ENCODE assay signal across 10 cellular contexts in genomic region chr1:43143441-43143888, GRCh38. TPM values are rescaled to one million over a fixed set of nuclear protein-coding genes. Genes with fewer than 3 reads are reported as not detected.
DNase-seq lines count a peak whose midpoint lies in the region; TF ChIP-seq lines count a peak whose summit lies in the region.
"Had no signal": no experiment of that assay in that cellular context is flagged by ENCODE, and none has a peak within 500 bp of the region (broad histone marks: within the 10 kb centered on the region; RNA-seq: fewer than 3 reads in every experiment).

No MANE protein-coding gene starts in this region.

- no peak for TF ChIP-seq EP300 in suprapubic skin (IDR thresholded peaks at IDR 0.05)

- 58% methylated on average over 7 of the region's 7 CpGs for WGBS in suprapubic skin

- intact Hi-C loops in left ventricle myocardium inferior (cut with micrococcal nuclease): no loop called here

- TF ChIP-seq CTCF in AG04449 (IDR thresholded peaks at IDR 0.05; ENCODE audit: insufficient read depth, low read length, missing control alignments) (peak; percentile 0), fibroblast of pulmonary artery (IDR thresholded peaks at IDR 0.05; ENCODE audit: low read length, missing control alignments) (peak; percentile 28), left ventricle myocardium inferior (IDR thresholded peaks at IDR 0.05; ENCODE audit: borderline replicate concordance) (no peak), suprapubic skin (IDR thresholded peaks at IDR 0.05) (no peak)

- CTCF ChIA-PET in AG04449 (lab: Yijun Ruan, JAX): no interaction called here

- in situ Hi-C loops in G401 (cut with HindIII; ENCODE audit: low sequenced_read_pairs): no loop called here

- no peaks in the 10 kb centered on the region for H3K36me3 ChIP-seq in left ventricle myocardium inferior
- H3K36me3 ChIP-seq in suprapubic skin: no peaks in the 10 kb centered on the region

- H3K9me3 ChIP-seq in left ventricle myocardium inferior (replicated peaks) (peaks cover 20% of the 10 kb centered on the region), suprapubic skin (no peaks in the 10 kb centered on the region)

- TF ChIP-seq POLR2A in suprapubic skin (IDR thresholded peaks at IDR 0.05): no peak

- H3K4me1 ChIP-seq in left ventricle myocardium inferior (peaks cover 15% of the 10 kb centered on the region), suprapubic skin (peaks cover 12% of the 10 kb centered on the region)
- H3K4me1 ChIP-seq: parathyroid adenoma had no signal

- DNase-seq in AG04449 (ENCODE audit: low read depth, low spot score) (no peak), G401 (ENCODE audit: low spot score) (peak; percentile 17), NCI-H460 (ENCODE audit: extremely low read depth, low read depth) (peak; percentile 31), fibroblast of pulmonary artery (ENCODE audit: low read depth) (no peak), NCI-H1092 treated with DMSO at 0.1 percent for 48 hours (lab: John Stamatoyannopoulos, UW) (no peak), NCI-H524 treated with DMSO at 0.1 percent for 48 hours (lab: John Stamatoyannopoulos, UW) (no peak), left ventricle myocardium inferior (no peak), suprapubic skin (ENCODE audit: low spot score in 2 of 2) (no peak)

- H3K27me3 ChIP-seq in left ventricle myocardium inferior (ENCODE audit: low read depth): peaks cover 29% of the 10 kb centered on the region
- H3K27me3 ChIP-seq in suprapubic skin: peaks cover 14% of the 10 kb centered on the region

- H3K4me3 ChIP-seq in AG04449 (ENCODE audit: low read depth, low read length) (no peak overlapping the region), fibroblast of pulmonary artery (replicated peaks; ENCODE audit: low read depth, low read length) (no peak overlapping the region), left ventricle myocardium inferior (no peak overlapping the region), suprapubic skin (no peak overlapping the region)

- POLR2A ChIA-PET in AG04449 (lab: Yijun Ruan, JAX): no interaction called here

- no peak overlapping the region for H3K27ac ChIP-seq in left ventricle myocardium inferior (replicated peaks)
- no peak overlapping the region for H3K27ac ChIP-seq in suprapubic skin
- H3K27ac ChIP-seq: parathyroid adenoma had no signal

RNA-seq across cellular contexts. Expression of gene EBNA1BP2, which starts 28.6 kb away (rescaled TPM):
- total RNA-seq in G401 (2014; rRNA removed; shearing (Covaris generic)): 300 and 331 TPM in 2 replicates
- 152 and 154 TPM in 2 replicates for total RNA-seq in NCI-H460 (2014; rRNA removed; shearing (Covaris generic))
- 225 and 257 TPM in 2 replicates for polyA plus RNA-seq in NCI-H460 (2014; cell fraction: nucleus; rRNA removed)
- total RNA-seq in left ventricle myocardium inferior (29.8 TPM), suprapubic skin (10 to 100 TPM; 34.7 to 67.0 (median 56.4) TPM)

RNA-seq across cellular contexts. Expression of gene CFAP57, which starts 28.7 kb away (rescaled TPM):
- 1.1 and 4.1 TPM in 2 replicates for total RNA-seq in G401 (2014; rRNA removed; shearing (Covaris generic))
- 0.46 and 0.69 TPM in 2 replicates for total RNA-seq in NCI-H460 (2014; rRNA removed; shearing (Covaris generic))
- polyA plus RNA-seq in NCI-H460 (2014; cell fraction: nucleus; rRNA removed): 0.15 TPM in 1 of 2 replicates, not detected in the other
- total RNA-seq in left ventricle myocardium inferior (not detected), suprapubic skin (under 1 TPM in 3 of 4 donors, not detected in 1; 0.10 to 0.81 (median 0.11) TPM)
- total RNA-seq: T-helper 2 cell treated with Interferon-gamma antibody and Interleukin-4, amounts not matched to agents 100 ng/mL and 5 ng/mL, for 36 hours had no signal

Comparison
In these comparisons a context has a peak if more than half of its experiments do, and no peak if none do; other contexts are left out.
1. DNase-seq: peak in G401 (single experiment) and NCI-H460 (single experiment); none in AG04449 (single experiment), fibroblast of pulmonary artery (single experiment), NCI-H1092 treated with DMSO at 0.1 percent for 48 hours (single experiment), NCI-H524 treated with DMSO at 0.1 percent for 48 hours (single experiment), left ventricle myocardium inferior (single experiment) and suprapubic skin (0 of 2).
2. CTCF ChIP-seq: peak in AG04449 (single experiment) and fibroblast of pulmonary artery (single experiment); none in left ventricle myocardium inferior (single experiment) and suprapubic skin (0 of 2).